ENCODE assay signal across 21 cellular contexts in genomic region chr20:24739751-24740150, GRCh38.
DNase-seq lines count a peak whose midpoint lies in the region; ATAC-seq lines count a peak whose summit lies in the region.
"Had no signal": no experiment of that assay in that cellular context is flagged by ENCODE, and none has a peak within 500 bp of the region (broad histone marks: within the 10 kb centered on the region; RNA-seq: fewer than 3 reads in every experiment).

No MANE protein-coding gene starts in this region.

- H3K4me1 Mint-ChIP-seq in activated T-cell treated with anti-CD3 and anti-CD28 coated beads, Interleukin-2, amount 50 U/mL, for 24 hours (ENCODE audit: low read depth): peaks cover 17% of the 10 kb centered on the region
- peaks cover 18% of the 10 kb centered on the region for H3K4me1 Mint-ChIP-seq in activated T-helper 1 cell treated with anti-CD3 and anti-CD28 coated beads, Interleukin-12 subunit alpha, Interleukin-12 subunit beta, Interleukin-2, Interleukin-4 antibody, amounts not matched to agents 30 ng/mL and 10 ng/mL and 1 ng/mL, durations not matched to agents 14 hours and 24 hours and 36 hours (ENCODE audit: low read depth)
- peaks cover 6 to 20% (median 15%) of the 10 kb centered on the region in 4 donors for H3K4me1 Mint-ChIP-seq in naive thymus-derived CD8-positive, alpha-beta T cell
- H3K4me1 Mint-ChIP-seq in CD8-positive, alpha-beta memory T cell: peaks cover 14 to 21% (median 18%) of the 10 kb centered on the region in 3 donors

- H3K36me3 Mint-ChIP-seq in activated T-cell treated with anti-CD3 and anti-CD28 coated beads, Interleukin-2, amount 50 U/mL, for 24 hours (ENCODE audit: low read depth): no peaks in the 10 kb centered on the region
- H3K36me3 Mint-ChIP-seq in activated T-helper 1 cell treated with anti-CD3 and anti-CD28 coated beads, Interleukin-12 subunit alpha, Interleukin-12 subunit beta, Interleukin-2, Interleukin-4 antibody, amounts not matched to agents 30 ng/mL and 10 ng/mL and 1 ng/mL, durations not matched to agents 14 hours and 24 hours and 36 hours (ENCODE audit: low read depth): no peaks in the 10 kb centered on the region
- H3K36me3 Mint-ChIP-seq in naive thymus-derived CD8-positive, alpha-beta T cell: no peaks in the 10 kb centered on the region
- H3K36me3 Mint-ChIP-seq in CD8-positive, alpha-beta memory T cell: no peaks in the 10 kb centered on the region

- intact Hi-C loops in activated T-helper 1 cell treated with anti-CD3 and anti-CD28 coated beads, Interleukin-12 subunit alpha, Interleukin-12 subunit beta, Interleukin-2, Interleukin-4 antibody, amounts not matched to agents 30 ng/mL and 10 ng/mL and 1 ng/mL, durations not matched to agents 14 hours and 24 hours and 36 hours (cut with micrococcal nuclease): no loop called here

- H3K4me3 ChIP-seq in CD8-positive, alpha-beta memory T cell (ENCODE audit: low read length): no peak overlapping the region
- no peak overlapping the region for H3K4me3 ChIP-seq in H7 (ENCODE audit: insufficient read depth, low read depth, low read length)
- H3K4me3 ChIP-seq: tibial nerve had no signal

- H3K4me1 ChIP-seq in CD8-positive, alpha-beta memory T cell (ENCODE audit: insufficient read depth, low read length): peaks cover 6% of the 10 kb centered on the region
- H3K4me1 ChIP-seq: Caco-2 had no signal

- CTCF ChIA-PET in CD8-positive, alpha-beta memory T cell (lab: Charles Lee): no interaction called here

- H3K9me3 Mint-ChIP-seq in activated T-cell treated with anti-CD3 and anti-CD28 coated beads, Interleukin-2, amount 50 U/mL, for 24 hours: no peaks in the 10 kb centered on the region
- no peaks in the 10 kb centered on the region for H3K9me3 Mint-ChIP-seq in activated T-helper 1 cell treated with anti-CD3 and anti-CD28 coated beads, Interleukin-12 subunit alpha, Interleukin-12 subunit beta, Interleukin-2, Interleukin-4 antibody, amounts not matched to agents 30 ng/mL and 10 ng/mL and 1 ng/mL, durations not matched to agents 14 hours and 24 hours and 36 hours
- no peaks in the 10 kb centered on the region for H3K9me3 Mint-ChIP-seq in naive thymus-derived CD8-positive, alpha-beta T cell
- H3K9me3 Mint-ChIP-seq in CD8-positive, alpha-beta memory T cell: no peaks in the 10 kb centered on the region
- H3K9me3 Mint-ChIP-seq: dendritic cell treated with granulocyte-macrophage colony-stimulating factor and Interleukin-4, amounts not matched to agents 40 ng/mL and 50 ng/mL, for 4 days had no signal

- no peak overlapping the region for H3K4me3 Mint-ChIP-seq in activated T-cell treated with anti-CD3 and anti-CD28 coated beads, Interleukin-2, amount 50 U/mL, for 24 hours
- H3K4me3 Mint-ChIP-seq in activated T-helper 1 cell treated with anti-CD3 and anti-CD28 coated beads, Interleukin-12 subunit alpha, Interleukin-12 subunit beta, Interleukin-2, Interleukin-4 antibody, amounts not matched to agents 30 ng/mL and 10 ng/mL and 1 ng/mL, durations not matched to agents 14 hours and 24 hours and 36 hours: no peak overlapping the region
- peak overlapping the region in 5 of 10 donors; percentile 56 to 76 (median 69) for H3K4me3 Mint-ChIP-seq in naive thymus-derived CD8-positive, alpha-beta T cell
- H3K4me3 Mint-ChIP-seq in CD8-positive, alpha-beta memory T cell: peak overlapping the region in 3 of 7 donors; percentile 64 to 71 (median 68)
- H3K4me3 Mint-ChIP-seq: dendritic cell treated with granulocyte-macrophage colony-stimulating factor and Interleukin-4, amounts not matched to agents 40 ng/mL and 50 ng/mL, for 4 days had no signal

- POLR2A ChIA-PET in naive thymus-derived CD8-positive, alpha-beta T cell (lab: Charles Lee): no interaction called here
- POLR2A ChIA-PET in CD8-positive, alpha-beta memory T cell (lab: Charles Lee): no interaction called here

- H3K9me3 ChIP-seq in CD8-positive, alpha-beta memory T cell (ENCODE audit: low read length): no peaks in the 10 kb centered on the region
- H3K9me3 ChIP-seq: Caco-2, tibial nerve had no signal

- ATAC-seq in naive thymus-derived CD8-positive, alpha-beta T cell: no peak
- ATAC-seq in GM18858 (IDR thresholded peaks at IDR 0.05; ENCODE audit: unreplicated experiment): no peak

- H3K27ac ChIP-seq in CD8-positive, alpha-beta memory T cell (ENCODE audit: low read depth, low read length): no peak overlapping the region
- H3K27ac ChIP-seq: tibial nerve had no signal

- DNase-seq in activated T-cell treated with anti-CD3 and anti-CD28 coated beads, Interleukin-2, amount 50 U/mL, for 24 hours: no peak
- no peak for DNase-seq in activated T-cell treated with anti-CD3 and anti-CD28 coated beads, Interleukin-2, amount 50 U/mL, for 1 hour
- DNase-seq in H4 (ENCODE audit: low spot score): peak; percentile 1
- no peak for DNase-seq in activated T-helper 1 cell treated with anti-CD3 and anti-CD28 coated beads, Interleukin-12 subunit alpha, Interleukin-12 subunit beta, Interleukin-2, Interleukin-4 antibody, amounts not matched to agents 30 ng/mL and 10 ng/mL and 1 ng/mL, durations not matched to agents 14 hours and 24 hours and 36 hours (ENCODE audit: low spot score)
- no peak for DNase-seq in naive thymus-derived CD8-positive, alpha-beta T cell
- no peak for DNase-seq in CD8-positive, alpha-beta memory T cell
- DNase-seq in H7: no peak
- DNase-seq: activated gamma-delta T cell treated with Interleukin-2 at 50 U/mL for 16 hours, anterior cingulate cortex, Caco-2, Kasumi-1, mesenchymal stem cell, NCI-H1092, NCI-H2029, NCI-H226, NCI-H82, SHP77, small intestine had no signal

- no peaks in the 10 kb centered on the region for H3K36me3 ChIP-seq in CD8-positive, alpha-beta memory T cell (ENCODE audit: insufficient read depth, low read length)
- H3K36me3 ChIP-seq in H7 (replicated peaks; ENCODE audit: control insufficient read depth, insufficient read depth, low read length): no peaks in the 10 kb centered on the region
- H3K36me3 ChIP-seq: tibial nerve had no signal

- no peaks in the 10 kb centered on the region for H3K27me3 Mint-ChIP-seq in activated T-cell treated with anti-CD3 and anti-CD28 coated beads, Interleukin-2, amount 50 U/mL, for 24 hours
- peaks cover 2% of the 10 kb centered on the region for H3K27me3 Mint-ChIP-seq in activated T-helper 1 cell treated with anti-CD3 and anti-CD28 coated beads, Interleukin-12 subunit alpha, Interleukin-12 subunit beta, Interleukin-2, Interleukin-4 antibody, amounts not matched to agents 30 ng/mL and 10 ng/mL and 1 ng/mL, durations not matched to agents 14 hours and 24 hours and 36 hours (ENCODE audit: insufficient read depth)
- no peaks in the 10 kb centered on the region for H3K27me3 Mint-ChIP-seq in naive thymus-derived CD8-positive, alpha-beta T cell
- H3K27me3 Mint-ChIP-seq in CD8-positive, alpha-beta memory T cell: peaks cover 0 to 3% of the 10 kb centered on the region in 2 donors
- H3K27me3 Mint-ChIP-seq: dendritic cell treated with granulocyte-macrophage colony-stimulating factor and Interleukin-4, amounts not matched to agents 40 ng/mL and 50 ng/mL, for 4 days had no signal

- H3K27ac Mint-ChIP-seq in activated T-cell treated with anti-CD3 and anti-CD28 coated beads, Interleukin-2, amount 50 U/mL, for 24 hours: peak overlapping the region; percentile 63
- peak overlapping the region; percentile 59 for H3K27ac Mint-ChIP-seq in activated T-helper 1 cell treated with anti-CD3 and anti-CD28 coated beads, Interleukin-12 subunit alpha, Interleukin-12 subunit beta, Interleukin-2, Interleukin-4 antibody, amounts not matched to agents 30 ng/mL and 10 ng/mL and 1 ng/mL, durations not matched to agents 14 hours and 24 hours and 36 hours
- peak overlapping the region in 6 of 10 donors; percentile 16 to 86 (median 82) for H3K27ac Mint-ChIP-seq in naive thymus-derived CD8-positive, alpha-beta T cell
- H3K27ac Mint-ChIP-seq in CD8-positive, alpha-beta memory T cell: peak overlapping the region in 4 of 8 donors; percentile 44 to 90 (median 64)
- H3K27ac Mint-ChIP-seq: dendritic cell treated with granulocyte-macrophage colony-stimulating factor and Interleukin-4, amounts not matched to agents 40 ng/mL and 50 ng/mL, for 4 days had no signal

- no peaks in the 10 kb centered on the region for H3K27me3 ChIP-seq in CD8-positive, alpha-beta memory T cell (ENCODE audit: insufficient read depth, low read length, poor library complexity, severe bottlenecking)
- no peaks in the 10 kb centered on the region for H3K27me3 ChIP-seq in H7 (ENCODE audit: control insufficient read depth, insufficient read depth, low read length)
- H3K27me3 ChIP-seq: tibial nerve had no signal
